Comparison of ENCODE assay signal across 2 cellular contexts in the genomic region with DNA sequence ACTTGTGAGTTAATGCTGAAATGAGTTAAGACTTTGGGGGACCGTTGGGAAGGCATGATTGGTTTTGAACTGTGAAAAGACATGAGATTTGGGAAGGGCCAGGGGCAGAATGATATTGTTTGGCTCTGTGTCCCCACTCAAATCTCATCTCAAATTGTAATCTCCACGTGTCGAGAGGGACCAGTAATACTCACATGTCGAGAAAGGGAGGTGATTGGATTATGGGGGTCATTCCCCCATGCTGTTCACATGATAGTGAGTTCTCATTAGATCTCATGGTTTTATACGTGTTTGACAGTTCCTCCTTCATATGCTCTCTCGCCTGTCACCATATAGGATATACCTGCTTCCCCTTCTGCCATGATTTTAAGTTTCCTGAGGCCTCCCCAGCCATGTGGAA. TPM values are rescaled to one million over a fixed set of nuclear protein-coding genes. Genes with fewer than 3 reads are reported as not detected.
"Had no signal": no experiment of that assay in that cellular context is flagged by ENCODE, and none has a peak within 500 bp of the region (broad histone marks: within the 10 kb centered on the region; RNA-seq: fewer than 3 reads in every experiment).

No MANE protein-coding gene starts in this region.

RNA-seq across cellular contexts. Expression of gene HTR1F, which starts 21.0 kb away (rescaled TPM):
- total RNA-seq: G401, GM12878 had no signal
- polyA plus RNA-seq: GM12878 had no signal
